8 cellular contexts compared by ENCODE assay signal in the genomic region with DNA sequence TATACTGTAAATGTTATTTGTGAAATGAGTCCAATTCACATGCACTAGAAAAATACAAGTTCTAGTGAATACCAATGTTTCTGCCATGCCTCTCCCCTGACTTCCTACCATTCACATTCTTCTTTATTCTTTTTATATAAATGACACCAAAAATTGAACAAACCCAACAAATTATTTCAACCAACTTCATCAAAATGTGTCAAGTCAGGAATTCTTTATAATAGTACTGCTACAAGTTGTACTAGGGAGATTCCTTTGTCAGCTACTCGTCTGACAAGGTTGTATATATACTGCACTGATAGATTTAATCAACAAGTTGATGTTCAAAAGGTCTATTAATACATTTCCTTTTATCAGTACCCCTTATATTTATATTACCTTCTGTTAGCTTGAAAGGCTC. TPM values are rescaled to one million over a fixed set of nuclear protein-coding genes. Genes with fewer than 3 reads are reported as not detected.
DNase-seq lines count a peak whose midpoint lies in the region; TF ChIP-seq lines count a peak whose summit lies in the region.

No MANE protein-coding gene starts in this region.

- H3K27ac Mint-ChIP-seq in CD4-positive, alpha-beta memory T cell, result peak overlapping the region; percentile 75 to 99 (median 98)
- peak overlapping the region; percentile 14 for H3K27ac Mint-ChIP-seq in nephron progenitor cell

- peak overlapping the region in 1 of 2 donors; percentile 92 for H3K4me3 ChIP-seq in CD4-positive, alpha-beta memory T cell (ENCODE audit: low read length in 2 of 2)
- peak overlapping the region; percentile 99 for H3K4me3 ChIP-seq in MG63
- peak overlapping the region in 56 of 59 donors; percentile 30 to 87 (median 77) for H3K4me3 ChIP-seq in dorsolateral prefrontal cortex
- H3K4me3 ChIP-seq in esophagus squamous epithelium, result peak overlapping the region in 2 of 4 donors; percentile 99

- DNase-seq in CD4-positive, alpha-beta memory T cell, result no peak
- no peak for DNase-seq in MG63
- no peak for DNase-seq in dorsolateral prefrontal cortex
- no peak for DNase-seq in nephron progenitor cell
- no peak for DNase-seq in activated gamma-delta T cell (lab: John Stamatoyannopoulos, UW)
- no peak for DNase-seq in esophagus squamous epithelium (lab: John Stamatoyannopoulos, UW)
- DNase-seq in stimulated activated CD4-positive, alpha-beta T cell treated with anti-CD3 and anti-CD28 coated beads, Interleukin-1b, Interleukin-23, amount 100 ng/mL, for 48 hours, result no peak
- DNase-seq in stimulated activated CD4-positive, alpha-beta T cell treated with anti-CD3 and anti-CD28 coated beads, Interleukin-2, amount 100 ng/mL, for 48 hours, result no peak

- no peaks in the 10 kb centered on the region for H3K9me3 Mint-ChIP-seq in CD4-positive, alpha-beta memory T cell
- peaks cover 20% of the 10 kb centered on the region for H3K9me3 Mint-ChIP-seq in nephron progenitor cell

- H3K4me1 ChIP-seq in CD4-positive, alpha-beta memory T cell (ENCODE audit: insufficient read depth, low read length), result peaks cover 67% of the 10 kb centered on the region
- H3K4me1 ChIP-seq in esophagus squamous epithelium, result peaks cover 9 to 81% (median 41%) of the 10 kb centered on the region in 3 donors

- intact Hi-C loops in CD4-positive, alpha-beta memory T cell (cut with micrococcal nuclease), result loop anchor here (2.0 to 10.0 kb wide), 3 partner anchors 24 to 1190 kb away; no protein-coding TSS in a partner anchor
- intact Hi-C loops in dorsolateral prefrontal cortex (cut with DNase I) (loop anchor here in 1 of 2 donors (10.0 kb wide), 1 partner anchor 580 kb away; no protein-coding TSS in a partner anchor), esophagus squamous epithelium (cut with DNase I) (loop anchor here (10.0 kb wide), 1 partner anchor 140 kb away; no protein-coding TSS in a partner anchor)

- peaks cover 43 to 80% (median 58%) of the 10 kb centered on the region in 4 donors for H3K4me1 Mint-ChIP-seq in CD4-positive, alpha-beta memory T cell
- peaks cover 53% of the 10 kb centered on the region for H3K4me1 Mint-ChIP-seq in nephron progenitor cell

- TF ChIP-seq CTCF in dorsolateral prefrontal cortex (IDR thresholded peaks at IDR 0.05 in 54 of 56, conservative IDR thresholded peaks at IDR 0.05 in 2 of 56; ENCODE audit: low read depth in 1 of 56, partially characterized antibody in 56 of 56) (no peak), nephron progenitor cell (IDR thresholded peaks at IDR 0.05) (no peak), esophagus squamous epithelium (IDR thresholded peaks at IDR 0.05) (no peak)

- CTCF ChIA-PET in CD4-positive, alpha-beta memory T cell (lab: Charles Lee; ENCODE audit: partially characterized antibody), result interaction anchor here (1.8 to 11.0 kb wide), 4 partner anchors 10 to 166 kb away, joined by 5 to 126 read pairs (median 17); no protein-coding TSS in a partner anchor

- no peak for TF ChIP-seq POLR2A in esophagus squamous epithelium (IDR thresholded peaks at IDR 0.05)

- WGBS in esophagus squamous epithelium, 2 donors, result 10 to 19% methylated on average over 1 of the region's 1 CpG

- H3K4me3 Mint-ChIP-seq in CD4-positive, alpha-beta memory T cell, result peak overlapping the region; percentile 91 to 99 (median 98)
- H3K4me3 Mint-ChIP-seq in nephron progenitor cell, result peak overlapping the region; percentile 99

- no peaks in the 10 kb centered on the region for H3K36me3 ChIP-seq in CD4-positive, alpha-beta memory T cell (ENCODE audit: insufficient read depth, low read length)
- H3K36me3 ChIP-seq in MG63 (peaks cover 24% of the 10 kb centered on the region), esophagus squamous epithelium (no peaks in the 10 kb centered on the region)

- peak overlapping the region; percentile 89 for H3K27ac ChIP-seq in CD4-positive, alpha-beta memory T cell (ENCODE audit: low read depth, low read length)
- H3K27ac ChIP-seq in dorsolateral prefrontal cortex, result peak overlapping the region in 42 of 59 donors; percentile 0 to 97 (median 58)
- H3K27ac ChIP-seq in esophagus squamous epithelium, result peak overlapping the region in 2 of 4 donors; percentile 97 to 100

- H3K27me3 ChIP-seq in CD4-positive, alpha-beta memory T cell (ENCODE audit: insufficient read depth, low read length), result no peaks in the 10 kb centered on the region
- no peaks in the 10 kb centered on the region for H3K27me3 ChIP-seq in MG63
- H3K27me3 ChIP-seq in dorsolateral prefrontal cortex, result no peaks in the 10 kb centered on the region
- no peaks in the 10 kb centered on the region for H3K27me3 ChIP-seq in esophagus squamous epithelium

- peaks cover 7 to 36% of the 10 kb centered on the region in 2 donors for H3K36me3 Mint-ChIP-seq in CD4-positive, alpha-beta memory T cell
- H3K36me3 Mint-ChIP-seq in nephron progenitor cell (ENCODE audit: low read depth), result peaks cover 46% of the 10 kb centered on the region

- POLR2A ChIA-PET in CD4-positive, alpha-beta memory T cell (lab: Charles Lee; ENCODE audit: partially characterized antibody), result interaction anchor here (0.9 to 12.4 kb wide), 7 partner anchors 10 to 345 kb away, joined by 3 to 529 read pairs (median 10); no protein-coding TSS in a partner anchor

- no peaks in the 10 kb centered on the region for H3K9me3 ChIP-seq in CD4-positive, alpha-beta memory T cell (ENCODE audit: control insufficient read depth in 1 of 2, low read length in 2 of 2)
- H3K9me3 ChIP-seq in MG63, result no peaks in the 10 kb centered on the region
- no peaks in the 10 kb centered on the region for H3K9me3 ChIP-seq in esophagus squamous epithelium

- no peaks in the 10 kb centered on the region for H3K27me3 Mint-ChIP-seq in CD4-positive, alpha-beta memory T cell
- no peaks in the 10 kb centered on the region for H3K27me3 Mint-ChIP-seq in nephron progenitor cell (ENCODE audit: low read depth, poor library complexity)

RNA-seq across cellular contexts. Expression of a gene that starts 3.0 kb away (rescaled TPM):
- 100 to 1,000 TPM; 159 to 172 TPM for total RNA-seq in CD4-positive, alpha-beta memory T cell
- polyA plus RNA-seq in CD4-positive, alpha-beta memory T cell, result 10 to 100 TPM; 20.1 to 42.1 TPM
- 99.0 and 103 TPM in 2 replicates for total RNA-seq in MG63 (2014; rRNA removed; shearing (Covaris generic); ENCODE audit: low replicate concordance)
- total RNA-seq in dorsolateral prefrontal cortex (100 to 1,000 TPM; 104 to 240 (median 165) TPM), esophagus squamous epithelium (10 to 100 TPM; 66.0 to 79.8 (median 72.4) TPM)
